In the genomic region with DNA sequence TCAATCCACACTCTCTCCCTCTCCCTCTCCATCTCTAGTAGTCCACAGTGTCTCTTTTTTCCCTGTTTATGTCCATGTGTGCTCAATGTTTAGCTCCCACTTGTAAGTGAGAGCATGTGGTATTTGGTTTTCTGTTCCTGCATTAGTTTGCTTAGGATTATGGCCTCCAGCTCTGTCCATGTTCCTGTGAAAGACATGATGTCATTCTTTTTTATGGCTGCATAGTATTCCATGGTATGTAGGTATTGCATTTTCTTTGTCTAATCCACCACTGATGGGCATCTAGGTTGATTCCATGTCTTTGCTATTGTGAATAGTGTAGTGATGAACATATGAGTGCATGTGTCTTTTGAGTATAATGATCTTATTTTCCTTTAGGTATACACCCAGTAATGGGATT, we compare ENCODE assay signal across 3 cellular contexts.
TF ChIP-seq lines count a peak whose summit lies in the region.
"Not testable (repeated sequence)": the region's sequence is repeated elsewhere in the genome, so short reads cannot be mapped to it uniquely, and the experiment has no call there.

No MANE protein-coding gene starts in this region.

TF ChIP-seq in HEK293, 187 proteins besides CTCF, POLR2A, EP300 and RAD21:
- TF ChIP-seq, protein P1, sequence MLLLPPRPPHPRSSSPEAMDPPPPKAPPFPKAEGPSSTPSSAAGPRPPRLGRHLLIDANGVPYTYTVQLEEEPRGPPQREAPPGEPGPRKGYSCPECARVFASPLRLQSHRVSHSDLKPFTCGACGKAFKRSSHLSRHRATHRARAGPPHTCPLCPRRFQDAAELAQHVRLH (tag by site-specific recombination; IDR thresholded peaks at IDR 0.05) = peak; percentile 77
- TF ChIP-seq ATF2 (tag by site-specific recombination; IDR thresholded peaks at IDR 0.05; ENCODE audit: low read depth) (peak; percentile 49; the same call in 1 of the 2 replicates), ZNF146 (tag by site-specific recombination; IDR thresholded peaks at IDR 0.05) (peak; percentile 99)
- TF ChIP-seq, protein P2, sequence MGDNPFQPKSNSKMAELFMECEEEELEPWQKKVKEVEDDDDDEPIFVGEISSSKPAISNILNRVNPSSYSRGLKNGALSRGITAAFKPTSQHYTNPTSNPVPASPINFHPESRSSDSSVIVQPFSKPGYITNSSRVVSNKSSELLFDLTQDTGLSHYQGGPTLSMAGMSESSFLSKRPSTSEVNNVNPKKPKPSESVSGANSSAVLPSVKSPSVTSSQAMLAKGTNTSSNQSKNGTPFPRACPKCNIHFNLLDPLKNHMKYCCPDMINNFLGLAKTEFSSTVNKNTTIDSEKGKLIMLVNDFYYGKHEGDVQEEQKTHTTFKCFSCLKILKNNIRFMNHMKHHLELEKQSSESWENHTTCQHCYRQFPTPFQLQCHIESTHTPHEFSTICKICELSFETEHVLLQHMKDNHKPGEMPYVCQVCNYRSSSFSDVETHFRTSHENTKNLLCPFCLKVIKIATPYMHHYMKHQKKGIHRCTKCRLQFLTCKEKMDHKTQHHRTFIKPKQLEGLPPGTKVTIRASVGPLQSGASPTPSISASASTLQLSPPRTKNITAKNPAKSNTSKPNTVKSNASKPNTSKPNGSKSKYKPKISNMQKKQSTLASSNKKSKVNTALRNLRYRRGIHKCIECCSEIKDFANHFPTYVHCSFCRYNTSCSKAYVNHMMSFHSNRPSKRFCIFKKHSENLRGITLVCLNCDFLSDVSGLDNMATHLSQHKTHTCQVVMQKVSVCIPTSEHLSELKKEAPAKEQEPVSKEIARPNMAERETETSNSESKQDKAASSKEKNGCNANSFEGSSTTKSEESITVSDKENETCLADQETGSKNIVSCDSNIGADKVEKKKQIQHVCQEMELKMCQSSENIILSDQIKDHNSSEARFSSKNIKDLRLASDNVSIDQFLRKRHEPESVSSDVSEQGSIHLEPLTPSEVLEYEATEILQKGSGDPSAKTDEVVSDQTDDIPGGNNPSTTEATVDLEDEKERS (tag by site-specific recombination; IDR thresholded peaks at IDR 0.05) = peak; percentile 84

TF ChIP-seq in K562, 482 proteins besides CTCF, POLR2A, EP300 and RAD21:
- TF ChIP-seq ZNF146 (CRISPR knock-in tag; IDR thresholded peaks at IDR 0.05; ENCODE audit: unreplicated experiment) = peak; percentile 93

TF ChIP-seq in HepG2, 621 proteins besides CTCF, POLR2A, EP300 and RAD21:
- peak; percentile 79 for TF ChIP-seq ATF7 (IDR thresholded peaks at IDR 0.05)
- TF ChIP-seq ATF7 (CRISPR knock-in tag; IDR thresholded peaks at IDR 0.05) = not testable (repeated sequence)
